28 cellular contexts compared by ENCODE assay signal in the genomic region with DNA sequence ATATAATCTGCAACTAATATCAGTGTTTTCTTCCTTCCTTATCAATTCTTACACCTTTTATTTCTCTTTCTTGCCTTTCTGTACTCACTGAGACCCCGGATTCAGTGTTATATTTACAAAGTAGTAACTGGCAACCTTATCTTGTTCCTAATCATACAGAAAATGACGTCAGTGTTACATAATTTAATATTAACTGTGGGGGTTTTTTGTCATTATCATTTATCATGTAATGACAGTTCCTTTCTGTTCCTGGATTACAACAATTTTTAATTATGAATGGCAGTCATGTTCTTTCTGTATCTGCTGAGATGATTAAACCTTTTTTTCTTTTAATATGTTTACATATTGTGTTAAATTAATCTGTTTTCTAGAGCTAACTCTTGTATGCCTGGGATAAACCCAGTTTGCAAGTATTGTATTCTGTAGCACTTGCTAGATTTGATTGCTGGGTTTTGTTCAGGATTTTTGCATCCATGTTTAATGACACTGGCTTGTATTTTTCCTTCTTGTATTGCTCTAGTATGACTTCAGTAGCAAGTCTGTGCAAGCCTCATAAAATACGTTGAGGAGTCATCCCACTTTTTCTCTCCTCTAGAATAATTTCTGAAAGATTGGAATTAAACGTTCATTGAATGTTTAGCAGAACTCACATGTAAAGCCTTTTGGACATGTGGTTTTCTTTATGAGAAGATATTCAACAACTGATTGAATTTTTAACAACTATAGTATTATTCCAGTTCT. TPM values are rescaled to one million over a fixed set of nuclear protein-coding genes. Genes with fewer than 3 reads are reported as not detected.
DNase-seq lines count a peak whose midpoint lies in the region; ATAC-seq, FAIRE-seq and TF ChIP-seq lines count a peak whose summit lies in the region.
"Had no signal": no experiment of that assay in that cellular context is flagged by ENCODE, and none has a peak within 500 bp of the region (broad histone marks: within the 10 kb centered on the region; RNA-seq: fewer than 3 reads in every experiment).

No MANE protein-coding gene starts in this region.

- no peaks in the 10 kb centered on the region for H3K9me3 ChIP-seq in HCT116 (ENCODE audit: control insufficient read depth in 1 of 2, insufficient read depth in 1 of 2, low read depth in 1 of 2, low read length in 2 of 2)
- no peaks in the 10 kb centered on the region for H3K9me3 ChIP-seq in body of pancreas
- H3K9me3 ChIP-seq in keratinocyte (ENCODE audit: control insufficient read depth, low read depth, low read length) = no peaks in the 10 kb centered on the region

- CTCF ChIA-PET in HCT116 (lab: Charles Lee) = no interaction called here

- dilution Hi-C loops in keratinocyte (cut with MboI; ENCODE audit: extremely low pct_ligation_motif_present, low sequenced_read_pairs) = no loop called here

- no peak for FAIRE-seq in keratinocyte (lab: Jason Lieb, UNC)

- no peak for TF ChIP-seq CTCF in HCT116 (IDR thresholded peaks at IDR 0.05 in 2 of 3, conservative IDR thresholded peaks at IDR 0.05 in 1 of 3; ENCODE audit: borderline replicate concordance in 1 of 3, insufficient read depth in 1 of 3, low read depth in 2 of 3, low read length in 2 of 3)
- TF ChIP-seq CTCF in body of pancreas (IDR thresholded peaks at IDR 0.05) = no peak
- no peak for TF ChIP-seq CTCF in keratinocyte (optimal IDR thresholded peaks at IDR 0.05 in 1 of 3, IDR thresholded peaks at IDR 0.05 in 1 of 3, conservative IDR thresholded peaks at IDR 0.05 in 1 of 3; ENCODE audit: extremely low read depth in 1 of 3, insufficient read depth in 2 of 3, low read length in 3 of 3)

- DNase-seq in HCT116 (ENCODE audit: low read depth, low spot score) = no peak
- DNase-seq in NCI-H69 (lab: John Stamatoyannopoulos, UW) = peak; percentile 27
- no peak for DNase-seq in body of pancreas
- no peak for DNase-seq in keratinocyte (ENCODE audit: low read depth, low spot score)
- DNase-seq in stimulated activated naive CD8-positive, alpha-beta T cell treated with anti-CD3 and anti-CD28 coated beads, Interleukin-15, amount 100 ng/mL, for 72 hours = no peak
- no peak for DNase-seq in superior temporal gyrus (ENCODE audit: extremely low spot score)
- DNase-seq in DMS53 treated with DMSO at 0.1 percent for 48 hours (lab: John Stamatoyannopoulos, UW; ENCODE audit: unreplicated experiment) = no peak
- DNase-seq in NAMALWA (ENCODE audit: low spot score) = no peak
- DNase-seq: C1 segment of cervical spinal cord; CD4-positive, alpha-beta memory T cell; COR-L47; DMS 273 treated with DMSO at 0.1 percent for 48 hours; DMS79 treated with DMSO at 0.1 percent for 48 hours; GF-D8; H9; IMR-90; NCI-H1092; NCI-H1417 treated with DMSO at 0.1 percent for 48 hours; NCI-H1694 treated with DMSO at 0.1 percent for 48 hours; NCI-H2081; NCI-H345; NCI-H524; NCI-H774; NK-92 treated with Interleukin-12 subunit alpha and Interleukin-12 subunit beta, amount 100 ng/mL, for 24 hours; PC-3 had no signal

- no peaks in the 10 kb centered on the region for H3K9me2 ChIP-seq in HCT116 (ENCODE audit: insufficient read depth)

- POLR2A ChIA-PET in HCT116 (lab: Charles Lee) = no interaction called here

- peaks cover 10% of the 10 kb centered on the region for H3K4me1 Mint-ChIP-seq in stimulated activated naive CD8-positive, alpha-beta T cell treated with anti-CD3 and anti-CD28 coated beads, Interleukin-15, amount 100 ng/mL, for 72 hours
- H3K4me1 Mint-ChIP-seq: CD4-positive, alpha-beta memory T cell had no signal

- ATAC-seq in HCT116 (no peak), body of pancreas (peak; percentile 72)
- no peak for ATAC-seq in stimulated activated naive CD8-positive, alpha-beta T cell treated with anti-CD3 and anti-CD28 coated beads, Interleukin-15, amount 100 ng/mL, for 72 hours
- ATAC-seq: GM23338, PC-3 had no signal

- TF ChIP-seq POLR2A in HCT116 (IDR thresholded peaks at IDR 0.05; ENCODE audit: borderline replicate concordance, extremely low read depth, insufficient read depth, insufficient read length) = no peak
- TF ChIP-seq POLR2A in body of pancreas (IDR thresholded peaks at IDR 0.05) = no peak

- H4K20me1 ChIP-seq in HCT116 (ENCODE audit: insufficient read depth) (no peaks in the 10 kb centered on the region), keratinocyte (ENCODE audit: control insufficient read depth, extremely low read depth, insufficient read depth, low read length) (no peaks in the 10 kb centered on the region)

- H3K9me1 ChIP-seq in keratinocyte (ENCODE audit: control insufficient read depth, extremely low read depth, insufficient read depth, low read length) = no peaks in the 10 kb centered on the region

- no peak for TF ChIP-seq RAD21 in HCT116 (IDR thresholded peaks at IDR 0.05; ENCODE audit: low read depth)

- H3K79me2 ChIP-seq in HCT116 (ENCODE audit: insufficient read depth, low read length) (no peaks in the 10 kb centered on the region), keratinocyte (ENCODE audit: control insufficient read depth, insufficient read depth, low read length) (no peaks in the 10 kb centered on the region)

- H3K27me3 ChIP-seq in HCT116 (ENCODE audit: insufficient read depth, low read length) (no peaks in the 10 kb centered on the region), body of pancreas (no peaks in the 10 kb centered on the region), keratinocyte (ENCODE audit: control insufficient read depth, extremely low read depth, insufficient read depth, low read length) (no peaks in the 10 kb centered on the region)

- H3K27ac ChIP-seq in HCT116 (ENCODE audit: low read depth, low read length) = no peak overlapping the region
- peak overlapping the region in 1 of 4 donors; percentile 36 for H3K27ac ChIP-seq in body of pancreas
- peak overlapping the region; percentile 36 for H3K27ac ChIP-seq in keratinocyte (ENCODE audit: control insufficient read depth, insufficient read depth, low read length)
- H3K27ac ChIP-seq: KMS-11 had no signal

- H3K36me3 ChIP-seq in HCT116 (ENCODE audit: control insufficient read depth in 1 of 2, insufficient read depth in 2 of 2, low read length in 2 of 2) = no peaks in the 10 kb centered on the region
- H3K36me3 ChIP-seq in body of pancreas (replicated peaks in 1 of 2; ENCODE audit: insufficient read depth in 1 of 2, low read depth in 2 of 2) = no peaks in the 10 kb centered on the region
- H3K36me3 ChIP-seq in keratinocyte (ENCODE audit: control insufficient read depth in 2 of 2, extremely low read depth in 1 of 2, insufficient read depth in 2 of 2, low read length in 2 of 2) = no peaks in the 10 kb centered on the region

- no peaks in the 10 kb centered on the region for H3K4me1 ChIP-seq in HCT116 (ENCODE audit: control insufficient read depth in 1 of 2, insufficient read depth in 2 of 2, low read length in 2 of 2)
- H3K4me1 ChIP-seq in body of pancreas = peaks cover 6% of the 10 kb centered on the region
- H3K4me1 ChIP-seq in keratinocyte (ENCODE audit: control insufficient read depth, extremely low read depth, insufficient read depth, low read length) = peaks cover 9% of the 10 kb centered on the region

- H2AFZ ChIP-seq in HCT116 (ENCODE audit: low read depth, low read length, poor library complexity, severe bottlenecking) (peak overlapping the region; percentile 64), keratinocyte (ENCODE audit: control insufficient read depth, low read length) (peak overlapping the region; percentile 81)
- H2AFZ ChIP-seq: GM23338 had no signal

- RAD21 ChIA-PET in HCT116 (lab: Charles Lee; ENCODE audit: low non-redundant PET in 1 of 2, low total read pairs in 2 of 2, uncharacterized antibody in 2 of 2, unreplicated experiment in 2 of 2) = no interaction called here

- no peak overlapping the region for H3K27ac Mint-ChIP-seq in stimulated activated naive CD8-positive, alpha-beta T cell treated with anti-CD3 and anti-CD28 coated beads, Interleukin-15, amount 100 ng/mL, for 72 hours
- H3K27ac Mint-ChIP-seq: CD4-positive, alpha-beta memory T cell; GM23338; H9 had no signal

- H3K27me3 Mint-ChIP-seq in stimulated activated naive CD8-positive, alpha-beta T cell treated with anti-CD3 and anti-CD28 coated beads, Interleukin-15, amount 100 ng/mL, for 72 hours = peaks cover 42% of the 10 kb centered on the region

- H3K9me3 Mint-ChIP-seq in stimulated activated naive CD8-positive, alpha-beta T cell treated with anti-CD3 and anti-CD28 coated beads, Interleukin-15, amount 100 ng/mL, for 72 hours = no peaks in the 10 kb centered on the region
- H3K9me3 Mint-ChIP-seq: CD4-positive, alpha-beta memory T cell; GM23338; H9 had no signal

- no peak overlapping the region for H3K4me3 ChIP-seq in HCT116 (replicated peaks in 1 of 2; ENCODE audit: low read depth in 1 of 2, low read length in 2 of 2)
- no peak overlapping the region for H3K4me3 ChIP-seq in body of pancreas
- H3K4me3 ChIP-seq in keratinocyte (ENCODE audit: control insufficient read depth in 2 of 3, extremely low read depth in 1 of 3, insufficient read depth in 2 of 3, low read depth in 1 of 3, low read length in 3 of 3) = no peak overlapping the region
- H3K4me3 ChIP-seq: GM23338 had no signal

- BruUV-seq in HCT116 (replicated peaks; lab: Mats Ljungman, UMichigan) = no TSS peak

- no peak overlapping the region for H3K4me3 Mint-ChIP-seq in stimulated activated naive CD8-positive, alpha-beta T cell treated with anti-CD3 and anti-CD28 coated beads, Interleukin-15, amount 100 ng/mL, for 72 hours
- H3K4me3 Mint-ChIP-seq: CD4-positive, alpha-beta memory T cell; GM23338; H9 had no signal

- WGBS in body of pancreas, 2 donors = 30 to 32% methylated on average over 4 of the region's 4 CpGs

- no peak overlapping the region for H3K4me2 ChIP-seq in HCT116 (ENCODE audit: low read length)
- peak overlapping the region; percentile 52 for H3K4me2 ChIP-seq in keratinocyte (ENCODE audit: control insufficient read depth, extremely low read depth, insufficient read depth, low read depth, low read length)
- H3K4me2 ChIP-seq: GM23338, KMS-11 had no signal

- H3K9ac ChIP-seq in HCT116 (ENCODE audit: low read length) = no peak overlapping the region
- H3K9ac ChIP-seq in keratinocyte (ENCODE audit: control insufficient read depth, extremely low read depth, insufficient read depth, low read length) = no peak overlapping the region
- H3K9ac ChIP-seq: KMS-11 had no signal

- intact Hi-C loops in HCT116 (cut with micrococcal nuclease) (no loop called here), body of pancreas (cut with DNase I) (no loop called here)

RNA-seq across cellular contexts. Expression of gene HSPA4L, which starts 10.4 kb away (rescaled TPM):
- total RNA-seq in HCT116 (2021; ENCODE audit: unreplicated experiment) = 18.6 TPM
- 4.8 and 6.5 TPM in 2 replicates for polyA plus RNA-seq in HCT116 (2012)
- total RNA-seq in body of pancreas = 1 to 10 TPM; 3.6 to 9.6 TPM
- polyA plus RNA-seq in keratinocyte = 14.3 to 25.4 TPM (median 18.2 TPM) in 3 replicates
- 39.0 TPM for polyA plus RNA-seq in keratinocyte (2011; ENCODE audit: low read depth)
- polyA plus RNA-seq in keratinocyte (2011; cell fraction: cytosol; rRNA removed) = 10.9 and 21.8 TPM in 2 replicates
- 23.4 and 28.9 TPM in 2 replicates for polyA plus RNA-seq in keratinocyte (2011; cell fraction: nucleus; rRNA removed)
- polyA plus RNA-seq in keratinocyte (2012; ENCODE audit: low replicate concordance) = 23.1 and 31.4 TPM in 2 replicates
- polyA minus RNA-seq in keratinocyte = 10.3 to 36.0 TPM (median 33.6 TPM) in 3 replicates
- polyA minus RNA-seq in keratinocyte (2011; cell fraction: cytosol; rRNA and poly(A)+ RNA removed) = 18.2 TPM
- polyA minus RNA-seq in keratinocyte (2011; cell fraction: nucleus; rRNA and poly(A)+ RNA removed) = 32.9 and 52.7 TPM in 2 replicates
- total RNA-seq: CD4-positive, alpha-beta memory T cell had no signal
- polyA plus RNA-seq: CD4-positive, alpha-beta memory T cell had no signal

RNA-seq across cellular contexts. Expression of gene SLC25A31, which starts 41.5 kb away (rescaled TPM):
- not detected for total RNA-seq in HCT116 (2021; ENCODE audit: unreplicated experiment)
- not detected in 2 replicates for polyA plus RNA-seq in HCT116 (2012)
- not detected for total RNA-seq in body of pancreas
- polyA plus RNA-seq in keratinocyte = 0.06 TPM in 1 of 3 replicates, not detected in the others
- not detected for polyA plus RNA-seq in keratinocyte (2011; ENCODE audit: low read depth)
- polyA plus RNA-seq in keratinocyte (2011; cell fraction: cytosol; rRNA removed) = not detected in 2 replicates
- polyA plus RNA-seq in keratinocyte (2011; cell fraction: nucleus; rRNA removed) = not detected in 2 replicates
- polyA plus RNA-seq in keratinocyte (2012; ENCODE audit: low replicate concordance) = not detected in 2 replicates
- polyA minus RNA-seq in keratinocyte = not detected in 3 replicates
- polyA minus RNA-seq in keratinocyte (2011; cell fraction: cytosol; rRNA and poly(A)+ RNA removed) = not detected
- not detected in 2 replicates for polyA minus RNA-seq in keratinocyte (2011; cell fraction: nucleus; rRNA and poly(A)+ RNA removed)
- total RNA-seq: A673; CD4-positive, alpha-beta memory T cell; GM23338; H9; IMR-90; PC-3 had no signal
- polyA plus RNA-seq: CD4-positive, alpha-beta memory T cell; GM23338; IMR-90 had no signal
